In the genomic region with DNA sequence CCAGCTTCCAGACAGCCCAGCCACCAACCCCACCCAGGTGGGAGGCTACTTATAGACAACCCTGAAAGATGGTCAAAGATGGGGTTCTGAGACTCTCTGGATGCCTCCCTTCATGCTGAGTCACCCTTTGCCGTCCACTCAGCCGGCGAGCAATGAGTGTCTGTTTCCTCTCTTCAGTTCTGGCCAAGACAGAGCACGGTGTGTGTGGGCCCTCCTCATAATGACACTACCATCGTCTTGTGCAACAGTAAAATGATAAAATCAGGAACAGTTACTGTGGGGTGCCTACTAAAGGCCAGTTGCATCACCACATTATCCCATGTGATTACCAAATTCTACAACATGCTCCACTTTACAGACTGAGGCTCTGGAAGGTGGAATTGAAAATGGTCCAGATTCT, we compare ENCODE assay signal across 13 cellular contexts. TPM values are rescaled to one million over a fixed set of nuclear protein-coding genes. Genes with fewer than 3 reads are reported as not detected.
DNase-seq lines count a peak whose midpoint lies in the region; ATAC-seq, FAIRE-seq and TF ChIP-seq lines count a peak whose summit lies in the region.
"Had no signal": no experiment of that assay in that cellular context is flagged by ENCODE, and none has a peak within 500 bp of the region (broad histone marks: within the 10 kb centered on the region; RNA-seq: fewer than 3 reads in every experiment).

No MANE protein-coding gene starts in this region.

- H3K79me2 ChIP-seq in ACC112 (ENCODE audit: control insufficient read depth, insufficient read depth, low read length, unreplicated experiment): no peaks in the 10 kb centered on the region

- CTCF ChIA-PET in A673 (lab: Charles Lee): no interaction called here

- H3K4me1 ChIP-seq in ACC112 (ENCODE audit: control insufficient read depth, insufficient read depth, low read length, unreplicated experiment): peaks cover 60% of the 10 kb centered on the region
- H3K4me1 ChIP-seq in adipocyte (ENCODE audit: control insufficient read depth, insufficient read depth, low read length): peaks cover 43% of the 10 kb centered on the region
- no peaks in the 10 kb centered on the region for H3K4me1 ChIP-seq in A673 (ENCODE audit: insufficient read depth, low read length, poor library complexity, severe bottlenecking)

- no peaks in the 10 kb centered on the region for H3K36me3 ChIP-seq in ACC112 (ENCODE audit: insufficient read depth, low read length)
- H3K36me3 ChIP-seq in adipocyte (ENCODE audit: control insufficient read depth, insufficient read depth, low read length, severe bottlenecking): no peaks in the 10 kb centered on the region
- H3K36me3 ChIP-seq in A673 (ENCODE audit: insufficient read depth, low read length, poor library complexity, severe bottlenecking): no peaks in the 10 kb centered on the region

- no peak overlapping the region for H3K4me3 ChIP-seq in ACC112 (ENCODE audit: low read depth, low read length)
- H3K4me3 ChIP-seq in adipocyte (ENCODE audit: low read length): no peak overlapping the region
- no peak overlapping the region for H3K4me3 ChIP-seq in A673 (ENCODE audit: low read depth, low read length, poor library complexity, severe bottlenecking)

- FAIRE-seq in HTR-8/SVneo (lab: Jason Lieb, UNC): peak; percentile 93
- FAIRE-seq: colon, GM19239 had no signal

- ATAC-seq in stimulated activated naive CD8-positive, alpha-beta T cell treated with anti-CD3 and anti-CD28 coated beads, Interleukin-15, Interleukin-2, amounts not matched to agents 100 U/mL and 50 U/mL, for 24 hours: no peak
- ATAC-seq in HG03095 (IDR thresholded peaks at IDR 0.05; ENCODE audit: unreplicated experiment) (no peak), HG02642 (IDR thresholded peaks at IDR 0.05; ENCODE audit: poor library complexity, unreplicated experiment) (no peak)

- no peak overlapping the region for H3K9ac ChIP-seq in adipocyte (ENCODE audit: low read length)

- H3K27ac ChIP-seq in ACC112 (ENCODE audit: low read depth, low read length): peak overlapping the region; percentile 71
- no peak overlapping the region for H3K27ac ChIP-seq in A673 (ENCODE audit: low read depth, low read length, poor library complexity, severe bottlenecking)

- no TSS peak for BruUV-seq in A673 (replicated peaks; lab: Mats Ljungman, UMichigan)

- no peaks in the 10 kb centered on the region for H3K9me3 ChIP-seq in adipocyte (ENCODE audit: control insufficient read depth, low read length)
- H3K9me3 ChIP-seq in A673 (ENCODE audit: low read depth, low read length, poor library complexity, severe bottlenecking): no peaks in the 10 kb centered on the region

- H3K27me3 ChIP-seq in ACC112 (ENCODE audit: insufficient read depth, low read length) (no peaks in the 10 kb centered on the region), adipocyte (replicated peaks; ENCODE audit: control insufficient read depth, insufficient read depth, low read length) (no peaks in the 10 kb centered on the region), A673 (replicated peaks; ENCODE audit: insufficient read depth, low read depth, low read length, poor library complexity) (no peaks in the 10 kb centered on the region)

- POLR2A ChIA-PET in A673 (lab: Charles Lee; ENCODE audit: low non-redundant PET): no interaction called here

- DNase-seq in HTR-8/SVneo (ENCODE audit: insufficient read length, low spot score) (peak; percentile 66), adipocyte (ENCODE audit: low read depth) (peak; percentile 95), iris pigment epithelial cell (ENCODE audit: low read depth) (peak; percentile 97), A673 (ENCODE audit: low spot score) (no peak)
- no peak for DNase-seq in stimulated activated naive CD8-positive, alpha-beta T cell treated with anti-CD3 and anti-CD28 coated beads, Interleukin-15, Interleukin-2, amounts not matched to agents 100 U/mL and 50 U/mL, for 24 hours
- DNase-seq: activated T-cell treated with anti-CD3 and anti-CD28 coated beads, Interleukin-2, amount 50 U/mL, for 48 hours; NCI-H187 treated with DMSO at 0.1 percent for 48 hours had no signal

- no peak for TF ChIP-seq CTCF in A673 (conservative IDR thresholded peaks at IDR 0.05; ENCODE audit: low read depth, low read length)

- intact Hi-C loops in A673 (cut with micrococcal nuclease; ENCODE audit: unreplicated experiment): no loop called here

- no peak overlapping the region for H2AFZ ChIP-seq in ACC112 (ENCODE audit: low read length, unreplicated experiment)

RNA-seq across cellular contexts. Expression of gene BDKRB1, which starts 7.0 kb away (rescaled TPM):
- not detected in 2 replicates for total RNA-seq in A673 (2021)
- total RNA-seq: B cell had no signal

RNA-seq across cellular contexts. Expression of gene BDKRB2, which starts 44.4 kb away (rescaled TPM):
- 0.21 and 0.31 TPM in 2 replicates for total RNA-seq in A673 (2021)
- total RNA-seq: B cell had no signal

Comparison
In these comparisons a context has a peak if more than half of its experiments do, and no peak if none do; other contexts are left out.
1. DNase-seq: peak in HTR-8/SVneo (single experiment), adipocyte (single experiment) and iris pigment epithelial cell (single experiment); none in stimulated activated naive CD8-positive, alpha-beta T cell treated with anti-CD3 and anti-CD28 coated beads, Interleukin-15, Interleukin-2, amounts not matched to agents 100 U/mL and 50 U/mL, for 24 hours (single experiment) and A673 (single experiment).